In genomic region chr14:92058006-92058917, GRCh38 we compare ENCODE assay signal across 22 cellular contexts. TPM values are rescaled to one million over a fixed set of nuclear protein-coding genes. Genes with fewer than 3 reads are reported as not detected.
A peak's percentile ranks its signal among the peaks of the same experiment; 100 is the strongest.
DNase-seq lines count a peak whose midpoint lies in the region; ATAC-seq, FAIRE-seq and TF ChIP-seq lines count a peak whose summit lies in the region.
"Had no signal": no experiment of that assay in that cellular context is flagged by ENCODE, and none has a peak within 500 bp of the region (broad histone marks: within the 10 kb centered on the region; RNA-seq: fewer than 3 reads in every experiment).

No MANE protein-coding gene starts in this region.

- no peak overlapping the region for H2AFZ ChIP-seq in GM23338
- H2AFZ ChIP-seq: GM23248 had no signal

- no peaks in the 10 kb centered on the region for H3K9me3 ChIP-seq in HUES48 (ENCODE audit: control insufficient read depth, insufficient read depth, low read length)
- H3K9me3 ChIP-seq in suprapubic skin, result no peaks in the 10 kb centered on the region
- H3K9me3 ChIP-seq: A549, BE2C had no signal

- TF ChIP-seq POLR2A in lower leg skin (IDR thresholded peaks at IDR 0.05) (no peak), suprapubic skin (IDR thresholded peaks at IDR 0.05) (no peak), GM12892 (IDR thresholded peaks at IDR 0.05; ENCODE audit: low read depth, low read length) (no peak)

- peak overlapping the region; percentile 0; the same call in 1 of the 2 replicates for H3K27ac ChIP-seq in GM23338 (ENCODE audit: low read depth)
- peak overlapping the region; percentile 55 for H3K27ac ChIP-seq in HUES48 (ENCODE audit: low read depth, low read length)
- peak overlapping the region; percentile 12; the same call in 1 of the 2 replicates for H3K27ac ChIP-seq in VCaP
- H3K27ac ChIP-seq in suprapubic skin, result no peak overlapping the region
- H3K27ac ChIP-seq: A549, GM23248, SK-N-MC had no signal

- H3K4me1 Mint-ChIP-seq in GM23338 (peaks cover 11% of the 10 kb centered on the region; the same call in 2 of the 3 replicates), nephron progenitor cell (no peaks in the 10 kb centered on the region)
- H3K4me1 Mint-ChIP-seq: IgD-negative memory B cell had no signal

- peak; percentile 59 for ATAC-seq in GM23338
- ATAC-seq in HG02763 (IDR thresholded peaks at IDR 0.05; ENCODE audit: unreplicated experiment), result no peak
- ATAC-seq: A549, PC-3 had no signal

- TF ChIP-seq CTCF in GM23338 (conservative IDR thresholded peaks at IDR 0.05; ENCODE audit: low read depth in 2 of 2) (no peak), VCaP (conservative IDR thresholded peaks at IDR 0.05) (no peak), nephron progenitor cell (IDR thresholded peaks at IDR 0.05) (no peak), lower leg skin (IDR thresholded peaks at IDR 0.05) (no peak), suprapubic skin (IDR thresholded peaks at IDR 0.05) (no peak)

- TF ChIP-seq EP300 in suprapubic skin (IDR thresholded peaks at IDR 0.05), result no peak

- DNase-seq in GM23338 (ENCODE audit: low spot score), result peak; percentile 15
- DNase-seq in nephron progenitor cell, result no peak
- DNase-seq in lower leg skin (ENCODE audit: low spot score in 2 of 2), result no peak
- DNase-seq in suprapubic skin (ENCODE audit: low spot score in 2 of 2), result no peak
- no peak for DNase-seq in GM12892 (ENCODE audit: insufficient read length)
- DNase-seq: BE2C, DMS79, GM23248, MV-4-11, NCI-H187, NCI-H226, NCI-H510A treated with DMSO at 0.1 percent for 48 hours, NCI-H82, PC-3, RPMI8226, SHP77 had no signal

- no peaks in the 10 kb centered on the region for H3K27me3 ChIP-seq in GM23338 (ENCODE audit: insufficient read depth)
- no peaks in the 10 kb centered on the region for H3K27me3 ChIP-seq in HUES48 (ENCODE audit: control insufficient read depth, insufficient read depth, low read length)
- H3K27me3 ChIP-seq in suprapubic skin, result no peaks in the 10 kb centered on the region
- H3K27me3 ChIP-seq: BE2C had no signal

- no peaks in the 10 kb centered on the region for H4K20me1 ChIP-seq in GM23338 (replicated peaks; ENCODE audit: insufficient read depth)

- no peaks in the 10 kb centered on the region for H3K79me2 ChIP-seq in GM23338 (replicated peaks; ENCODE audit: insufficient read depth)

- H3K36me3 ChIP-seq in GM23338 (ENCODE audit: insufficient read depth) (peaks cover 2% of the 10 kb centered on the region; the same call in 1 of the 2 replicates), HUES48 (ENCODE audit: control insufficient read depth, insufficient read depth, low read length) (no peaks in the 10 kb centered on the region; the same call in 1 of the 2 replicates), suprapubic skin (peaks cover 4% of the 10 kb centered on the region)
- H3K36me3 ChIP-seq: BE2C had no signal

- peak overlapping the region; percentile 45; the same call in 1 of the 2 replicates for H3K4me2 ChIP-seq in GM23338
- H3K4me2 ChIP-seq: A549 had no signal

- H3K4me1 ChIP-seq in GM23338 (ENCODE audit: insufficient read depth) (peaks cover 17% of the 10 kb centered on the region), HUES48 (ENCODE audit: control insufficient read depth, insufficient read depth, low read length) (peaks cover 9% of the 10 kb centered on the region; the same call in 1 of the 2 replicates), suprapubic skin (no peaks in the 10 kb centered on the region)
- H3K4me1 ChIP-seq: A549, BE2C had no signal

- H3K4me3 ChIP-seq in GM23338, result no peak overlapping the region
- H3K4me3 ChIP-seq in HUES48 (ENCODE audit: low read depth, low read length), result no peak overlapping the region
- H3K4me3 ChIP-seq in lower leg skin (ENCODE audit: low read depth, poor library complexity, severe bottlenecking), result no peak overlapping the region
- H3K4me3 ChIP-seq in suprapubic skin, result no peak overlapping the region
- H3K4me3 ChIP-seq: A549, GM23248, SK-N-MC had no signal

- H3K9me2 ChIP-seq in GM23338 (ENCODE audit: insufficient read depth), result no peaks in the 10 kb centered on the region

- 81 to 83% methylated on average over 9 of the region's 9 CpGs for WGBS in lower leg skin, 2 donors
- WGBS in suprapubic skin, result 77% methylated on average over 9 of the region's 9 CpGs

- H3K27me3 Mint-ChIP-seq in GM23338 (ENCODE audit: insufficient read depth, low read depth, poor library complexity), result peaks cover 5% of the 10 kb centered on the region
- no peaks in the 10 kb centered on the region for H3K27me3 Mint-ChIP-seq in nephron progenitor cell (ENCODE audit: low read depth, poor library complexity)
- H3K27me3 Mint-ChIP-seq: IgD-negative memory B cell had no signal

- H3F3A ChIP-seq in GM23338 (replicated peaks; ENCODE audit: low read depth), result peaks cover 3% of the 10 kb centered on the region; the same call in 1 of the 2 replicates

- no peak overlapping the region for H3K9ac ChIP-seq in HUES48 (ENCODE audit: low read depth, low read length)
- H3K9ac ChIP-seq: GM23248 had no signal

- H3K9me3 Mint-ChIP-seq in GM23338 (no peaks in the 10 kb centered on the region), nephron progenitor cell (no peaks in the 10 kb centered on the region)
- H3K9me3 Mint-ChIP-seq: IgD-negative memory B cell had no signal

- H3K27ac Mint-ChIP-seq in GM23338, result no peak overlapping the region
- H3K27ac Mint-ChIP-seq in nephron progenitor cell, result peak overlapping the region; percentile 42

- H3K36me3 Mint-ChIP-seq in GM23338 (ENCODE audit: low read depth), result no peaks in the 10 kb centered on the region; the same call in 1 of the 3 replicates
- peaks cover 7% of the 10 kb centered on the region for H3K36me3 Mint-ChIP-seq in nephron progenitor cell (ENCODE audit: low read depth)
- H3K36me3 Mint-ChIP-seq: IgD-negative memory B cell had no signal

- intact Hi-C loops in lower leg skin (cut with DNase I; ENCODE audit: low total_unique reads), result no loop called here

- H3K4me3 Mint-ChIP-seq in GM23338 (no peak overlapping the region), nephron progenitor cell (no peak overlapping the region)
- H3K4me3 Mint-ChIP-seq: IgD-negative memory B cell had no signal

- FAIRE-seq in GM12892 (lab: Jason Lieb, UNC), result no peak
- FAIRE-seq: A549 had no signal

RNA-seq across cellular contexts. Expression of gene TRIP11, which starts 18.4 kb away (rescaled TPM):
- 17.7 and 24.9 TPM in 2 replicates for total RNA-seq in GM23338 (2014; rRNA removed; shearing (Covaris generic))
- polyA plus RNA-seq in GM23338 (2016; fragmentation: Nextera tagmentation; extraction: Ambion mirVana), result 30.6 and 52.2 TPM in 2 replicates
- 10 to 100 TPM; 18.5 to 37.0 (median 28.8) TPM for total RNA-seq in lower leg skin
- 10 to 100 TPM; 23.3 to 59.1 (median 36.9) TPM for total RNA-seq in suprapubic skin
- polyA plus RNA-seq in GM12892 (2012; ENCODE audit: missing spikeins), result 16.4 TPM

RNA-seq across cellular contexts. Expression of gene ATXN3, which starts 48.1 kb away (rescaled TPM):
- total RNA-seq in GM23338 (2014; rRNA removed; shearing (Covaris generic)), result 36.4 and 39.5 TPM in 2 replicates
- polyA plus RNA-seq in GM23338 (2016; fragmentation: Nextera tagmentation; extraction: Ambion mirVana), result 47.6 and 66.7 TPM in 2 replicates
- total RNA-seq in lower leg skin (10 to 100 TPM; 34.7 to 57.5 (median 45.4) TPM), suprapubic skin (10 to 100 TPM; 35.2 to 76.9 (median 39.1) TPM)
- 25.0 TPM for polyA plus RNA-seq in GM12892 (2012; ENCODE audit: missing spikeins)
